9 cellular contexts compared by ENCODE assay signal in the genomic region with DNA sequence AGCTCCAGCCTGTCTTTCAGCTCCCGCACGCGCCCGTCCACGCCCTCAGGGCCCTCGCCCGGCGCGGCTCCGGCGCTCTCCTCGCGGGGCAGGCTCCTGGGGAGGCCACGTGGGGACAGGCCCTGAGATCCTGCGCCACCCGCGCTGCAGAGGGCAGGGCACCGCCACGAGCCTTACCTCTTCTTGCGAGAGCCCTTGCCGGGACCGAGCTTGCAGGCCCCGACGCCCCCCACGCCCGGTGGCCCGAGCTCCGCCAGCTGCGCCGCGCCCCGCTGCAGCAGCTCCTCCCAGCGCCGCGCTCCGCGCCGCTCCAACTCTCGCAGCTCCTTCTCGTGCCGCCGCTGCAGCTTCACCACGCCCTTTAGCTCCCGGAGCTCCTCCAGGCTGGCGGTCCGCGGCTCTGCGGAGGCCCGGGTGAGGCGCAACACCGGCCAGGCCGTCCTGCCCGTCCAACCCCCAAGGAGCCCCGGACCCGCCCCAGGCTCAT. TPM values are rescaled to one million over a fixed set of nuclear protein-coding genes. Genes with fewer than 3 reads are reported as not detected.
DNase-seq lines count a peak whose midpoint lies in the region; ATAC-seq, FAIRE-seq and TF ChIP-seq lines count a peak whose summit lies in the region.
"Had no signal": no experiment of that assay in that cellular context is flagged by ENCODE, and none has a peak within 500 bp of the region (broad histone marks: within the 10 kb centered on the region; RNA-seq: fewer than 3 reads in every experiment).

No MANE protein-coding gene starts in this region.

- no peaks in the 10 kb centered on the region for H4K20me1 ChIP-seq in H9 (ENCODE audit: control insufficient read depth, insufficient read depth, insufficient read length)

- POLR2A ChIA-PET in RWPE1 (lab: Yijun Ruan, JAX; ENCODE audit: low non-redundant PET) = interaction anchor here (0.9 kb wide), 1 partner anchor 16 kb away, joined by 3 read pairs; no protein-coding TSS in a partner anchor
- POLR2A ChIA-PET in activated CD4-positive, alpha-beta memory T cell treated with anti-CD3 and anti-CD28 coated beads for 36 hours (lab: Charles Lee) = interaction anchor here (1.0 kb wide), 1 partner anchor 16 kb away, joined by 3 read pairs; no protein-coding TSS in a partner anchor

- peaks cover 81% of the 10 kb centered on the region for H3K27me3 Mint-ChIP-seq in H9 (ENCODE audit: low read depth)
- H3K27me3 Mint-ChIP-seq in activated CD4-positive, alpha-beta memory T cell treated with anti-CD3 and anti-CD28 coated beads for 36 hours = no peaks in the 10 kb centered on the region
- H3K27me3 Mint-ChIP-seq: activated CD4-positive, alpha-beta memory T cell treated with anti-CD3 and anti-CD28 coated beads, Interleukin-2, amount 10 ng/mL, durations not matched to agents 7 days and 5 days had no signal

- DNase-seq in H9 (peak; percentile 71), RWPE1 (ENCODE audit: low spot score) (peak; percentile 71), foreskin keratinocyte (peak in 1 of 2 donors; percentile 42), psoas muscle (peak in 1 of 2 donors; percentile 38), H54 (ENCODE audit: insufficient read length, low spot score) (no peak), GM19240 (ENCODE audit: insufficient read length, low spot score) (no peak)
- DNase-seq in activated CD4-positive, alpha-beta memory T cell treated with anti-CD3 and anti-CD28 coated beads for 36 hours = no peak
- DNase-seq: activated CD4-positive, alpha-beta memory T cell treated with anti-CD3 and anti-CD28 coated beads, Interleukin-2, amount 10 ng/mL, durations not matched to agents 7 days and 5 days had no signal

- no peaks in the 10 kb centered on the region for H3K79me2 ChIP-seq in H9 (ENCODE audit: insufficient read depth, low read length)

- H2AFZ ChIP-seq in H9 (ENCODE audit: low read length) = no peak overlapping the region

- no peak overlapping the region for H3K27ac Mint-ChIP-seq in H9
- H3K27ac Mint-ChIP-seq in activated CD4-positive, alpha-beta memory T cell treated with anti-CD3 and anti-CD28 coated beads for 36 hours = no peak overlapping the region
- H3K27ac Mint-ChIP-seq: activated CD4-positive, alpha-beta memory T cell treated with anti-CD3 and anti-CD28 coated beads, Interleukin-2, amount 10 ng/mL, durations not matched to agents 7 days and 5 days had no signal

- no peaks in the 10 kb centered on the region for H3K9me3 Mint-ChIP-seq in H9
- no peaks in the 10 kb centered on the region for H3K9me3 Mint-ChIP-seq in activated CD4-positive, alpha-beta memory T cell treated with anti-CD3 and anti-CD28 coated beads for 36 hours
- H3K9me3 Mint-ChIP-seq: activated CD4-positive, alpha-beta memory T cell treated with anti-CD3 and anti-CD28 coated beads, Interleukin-2, amount 10 ng/mL, durations not matched to agents 7 days and 5 days had no signal

- no peak overlapping the region for H2BK5ac ChIP-seq in H9 (ENCODE audit: insufficient read length, low read length)

- intact Hi-C loops in psoas muscle (cut with DNase I) = no loop called here
- intact Hi-C loops in activated CD4-positive, alpha-beta memory T cell treated with anti-CD3 and anti-CD28 coated beads for 36 hours (cut with micrococcal nuclease) = no loop called here

- H2BK12ac ChIP-seq in H9 (ENCODE audit: insufficient read length, low read depth, low read length) = no peak overlapping the region

- no peaks in the 10 kb centered on the region for H3K36me3 ChIP-seq in psoas muscle (ENCODE audit: insufficient read depth in 1 of 2, low read depth in 1 of 2)

- H3K27ac ChIP-seq in H9 (ENCODE audit: insufficient read length, low read depth, low read length) (no peak overlapping the region), RWPE1 (peak overlapping the region; percentile 20; the same call in 1 of the 2 replicates), foreskin keratinocyte (no peak overlapping the region), psoas muscle (no peak overlapping the region)

- peak overlapping the region; percentile 89 for H3K14ac ChIP-seq in H9 (ENCODE audit: insufficient read depth, low read length)

- no peak overlapping the region for H2BK120ac ChIP-seq in H9 (ENCODE audit: low read depth, low read length, poor library complexity, severe bottlenecking)

- H3K9ac ChIP-seq in H9 (ENCODE audit: extremely low read depth, insufficient read length, low read length) = no peak overlapping the region

- WGBS in H9 (ENCODE audit: extremely low coverage, insufficient read length, low lambda C conversion rate) = no CpG with 5 or more reads among the region's 55 CpGs
- WGBS in psoas muscle, 3 donors = 5 to 11% (median 9%) methylated on average over 26 to 55 of the region's 55 CpGs

- peak overlapping the region; percentile 56 for H3K4me3 ChIP-seq in psoas muscle

- H3K4me1 Mint-ChIP-seq in H9 = peaks cover 10 to 26% of the 10 kb centered on the region in 2 experiments
- H3K4me1 Mint-ChIP-seq in activated CD4-positive, alpha-beta memory T cell treated with anti-CD3 and anti-CD28 coated beads for 36 hours (ENCODE audit: low read depth) = no peaks in the 10 kb centered on the region
- H3K4me1 Mint-ChIP-seq: activated CD4-positive, alpha-beta memory T cell treated with anti-CD3 and anti-CD28 coated beads, Interleukin-2, amount 10 ng/mL, durations not matched to agents 7 days and 5 days had no signal

- no peak overlapping the region for H4K91ac ChIP-seq in H9 (ENCODE audit: insufficient read length, low read depth, low read length)

- peaks cover 13% of the 10 kb centered on the region; the same call in 1 of the 2 replicates for H3K27me3 ChIP-seq in H9 (ENCODE audit: insufficient read depth, low read length)
- H3K27me3 ChIP-seq in foreskin keratinocyte = peaks cover 61% of the 10 kb centered on the region
- no peaks in the 10 kb centered on the region for H3K27me3 ChIP-seq in psoas muscle (ENCODE audit: insufficient read depth in 3 of 3, low read length in 2 of 3)

- H3K4me3 Mint-ChIP-seq in H9 = peak overlapping the region; percentile 47 to 62; a peak in 3 of 5 replicates
- H3K4me3 Mint-ChIP-seq in activated CD4-positive, alpha-beta memory T cell treated with anti-CD3 and anti-CD28 coated beads for 36 hours = no peak overlapping the region
- H3K4me3 Mint-ChIP-seq: activated CD4-positive, alpha-beta memory T cell treated with anti-CD3 and anti-CD28 coated beads, Interleukin-2, amount 10 ng/mL, durations not matched to agents 7 days and 5 days had no signal

- H3K4me1 ChIP-seq in H9 (ENCODE audit: insufficient read depth, low read length) (peaks cover 3% of the 10 kb centered on the region), foreskin keratinocyte (no peaks in the 10 kb centered on the region), psoas muscle (peaks cover 7% of the 10 kb centered on the region)

- no peak overlapping the region for H4K5ac ChIP-seq in H9 (ENCODE audit: insufficient read length, low read depth, low read length)

- no peak overlapping the region for H3K4ac ChIP-seq in H9 (ENCODE audit: low read depth, low read length)

- no peak overlapping the region for H2AK5ac ChIP-seq in H9 (ENCODE audit: insufficient read length, low read length)

- FAIRE-seq in H54 (lab: Jason Lieb, UNC) = no peak

- H3K36me3 Mint-ChIP-seq in H9 (ENCODE audit: insufficient read depth in 1 of 3, low read depth in 3 of 3) = no peaks in the 10 kb centered on the region
- no peaks in the 10 kb centered on the region for H3K36me3 Mint-ChIP-seq in activated CD4-positive, alpha-beta memory T cell treated with anti-CD3 and anti-CD28 coated beads for 36 hours

- H3K56ac ChIP-seq in H9 (ENCODE audit: insufficient read length, low read depth, low read length) = no peak overlapping the region

- no peak overlapping the region for H3K23ac ChIP-seq in H9 (ENCODE audit: insufficient read length, low read depth, low read length)

- H3K9me3 ChIP-seq in H9 (ENCODE audit: control insufficient read depth, low read depth, low read length) (no peaks in the 10 kb centered on the region), psoas muscle (no peaks in the 10 kb centered on the region)

- TF ChIP-seq POLR2A in H54 (IDR thresholded peaks at IDR 0.05; ENCODE audit: low read depth, low read length) = no peak

- H3K79me1 ChIP-seq in H9 (ENCODE audit: insufficient read depth, low read depth, low read length, poor library complexity, severe bottlenecking) = no peaks in the 10 kb centered on the region

- H2BK15ac ChIP-seq in H9 (ENCODE audit: low read depth, low read length) = no peak overlapping the region

- peaks cover 8% of the 10 kb centered on the region for H3K23me2 ChIP-seq in H9 (ENCODE audit: insufficient read length, low read depth, low read length, poor library complexity, severe bottlenecking)

- H3K18ac ChIP-seq in H9 (ENCODE audit: insufficient read length, low read depth, low read length) = peak overlapping the region; percentile 55

- peak overlapping the region; percentile 43 for H3K4me2 ChIP-seq in H9 (ENCODE audit: insufficient read depth, insufficient read length, low read length)

- H4K8ac ChIP-seq in H9 (replicated peaks; ENCODE audit: insufficient read length, low read depth, low read length) = no peak overlapping the region

- H3T11ph ChIP-seq in H9 (ENCODE audit: low read length) = no peak overlapping the region

- TF ChIP-seq CTCF in H9 (conservative IDR thresholded peaks at IDR 0.05) (no peak), RWPE1 (conservative IDR thresholded peaks at IDR 0.05; ENCODE audit: low read depth) (no peak), foreskin keratinocyte (conservative IDR thresholded peaks at IDR 0.05) (no peak), psoas muscle (IDR thresholded peaks at IDR 0.05) (no peak)

- no peak overlapping the region for H2BK20ac ChIP-seq in H9 (ENCODE audit: low read depth, low read length, poor library complexity, severe bottlenecking)

- peak; percentile 76 for ATAC-seq in foreskin keratinocyte
- ATAC-seq in psoas muscle = peak; percentile 49 to 68 (median 58)
- no peak for ATAC-seq in HG02884 (IDR thresholded peaks at IDR 0.05; ENCODE audit: unreplicated experiment)

- CTCF ChIA-PET in RWPE1 (lab: Yijun Ruan, JAX) = interaction anchor here (0.5 to 1.8 kb wide), 9 partner anchors 10 to 1653 kb away, joined by 3 to 5 read pairs (median 3); a partner anchor contains a TSS
- CTCF ChIA-PET in activated CD4-positive, alpha-beta memory T cell treated with anti-CD3 and anti-CD28 coated beads for 36 hours (lab: Charles Lee) = interaction anchor here (1.1 to 7.3 kb wide), 7 partner anchors 9 to 53 kb away, joined by 3 to 46 read pairs (median 6); a partner anchor contains a TSS

RNA-seq across cellular contexts. Expression of a gene that starts 8.3 kb away (rescaled TPM):
- total RNA-seq in H9 (2021) (0.26 and 0.46 TPM in 2 replicates), foreskin keratinocyte (not detected in 2 replicates), psoas muscle (not detected)
- polyA plus RNA-seq in foreskin keratinocyte (not detected in 2 replicates), psoas muscle (not detected)
- total RNA-seq in activated CD4-positive, alpha-beta memory T cell treated with anti-CD3 and anti-CD28 coated beads for 36 hours = not detected
- total RNA-seq: activated CD4-positive, alpha-beta memory T cell treated with anti-CD3 and anti-CD28 coated beads, Interleukin-2, amount 10 ng/mL, durations not matched to agents 7 days and 5 days had no signal

RNA-seq across cellular contexts. Expression of a gene that starts 16.6 kb away (rescaled TPM):
- total RNA-seq in H9 (2021) (5.7 and 7.4 TPM in 2 replicates), foreskin keratinocyte (1.5 and 1.7 TPM in 2 replicates), psoas muscle (1 to 10 TPM; 1.7 to 4.6 (median 3.5) TPM)
- polyA plus RNA-seq in foreskin keratinocyte (1.6 and 2.2 TPM in 2 replicates), psoas muscle (1 to 10 TPM in 2 of 3 donors, under 1 TPM in 1; 0.73 to 2.0 (median 1.6) TPM)
- 10 to 100 TPM; 65.3 to 70.7 TPM for total RNA-seq in activated CD4-positive, alpha-beta memory T cell treated with anti-CD3 and anti-CD28 coated beads for 36 hours

RNA-seq across cellular contexts. Expression of a gene that starts 32.4 kb away (rescaled TPM):
- total RNA-seq in H9 (2021) (23.1 and 25.4 TPM in 2 replicates), foreskin keratinocyte (15.0 and 17.8 TPM in 2 replicates), psoas muscle (10 to 100 TPM; 22.3 to 32.4 (median 28.9) TPM)
- polyA plus RNA-seq in foreskin keratinocyte (16.2 and 19.1 TPM in 2 replicates), psoas muscle (10 to 100 TPM in 1 of 3 donors, 1 to 10 TPM in 2; 5.8 to 14.5 (median 7.9) TPM)
- total RNA-seq in activated CD4-positive, alpha-beta memory T cell treated with anti-CD3 and anti-CD28 coated beads for 36 hours = 1 to 10 TPM; 6.7 to 7.4 TPM

RNA-seq across cellular contexts. Expression of a gene that starts 49.6 kb away (rescaled TPM):
- 0.48 and 0.50 TPM in 2 replicates for total RNA-seq in H9 (2021)
- 48.7 and 61.7 TPM in 2 replicates for total RNA-seq in foreskin keratinocyte
- 21.3 and 25.0 TPM in 2 replicates for polyA plus RNA-seq in foreskin keratinocyte
- 100 to 1,000 TPM in 3 of 4 donors, 10 to 100 TPM in 1; 87.0 to 161 (median 129) TPM for total RNA-seq in psoas muscle
- 10 to 100 TPM; 14.5 to 50.5 (median 23.2) TPM for polyA plus RNA-seq in psoas muscle
- total RNA-seq in activated CD4-positive, alpha-beta memory T cell treated with anti-CD3 and anti-CD28 coated beads for 36 hours = 1 to 10 TPM in 1 of 2 experiments, under 1 TPM in 1; 0.53 to 1.6 TPM

RNA-seq across cellular contexts. Expression of a gene that starts 52.3 kb away (rescaled TPM):
- 7.0 and 7.4 TPM in 2 replicates for total RNA-seq in H9 (2021)
- total RNA-seq in foreskin keratinocyte = 14.1 and 15.6 TPM in 2 replicates
- 8.9 and 9.0 TPM in 2 replicates for polyA plus RNA-seq in foreskin keratinocyte
- 1 to 10 TPM in 2 of 4 donors, under 1 TPM in 2; 0.44 to 3.0 (median 1.2) TPM for total RNA-seq in psoas muscle
- 1 to 10 TPM in 1 of 3 donors, under 1 TPM in 2; 0.03 to 1.1 (median 0.47) TPM for polyA plus RNA-seq in psoas muscle
- total RNA-seq in activated CD4-positive, alpha-beta memory T cell treated with anti-CD3 and anti-CD28 coated beads for 36 hours = under 1 TPM; 0.69 to 0.73 TPM

Comparison
In these comparisons a context has a peak if more than half of its experiments do, and no peak if none do; other contexts are left out.
1. DNase-seq: peak in H9 (single experiment) and RWPE1 (single experiment); none in H54 (single experiment), activated CD4-positive, alpha-beta memory T cell treated with anti-CD3 and anti-CD28 coated beads for 36 hours (single experiment) and GM19240 (single experiment).